Comparison of ENCODE assay signal across 1 cellular context in the genomic region with DNA sequence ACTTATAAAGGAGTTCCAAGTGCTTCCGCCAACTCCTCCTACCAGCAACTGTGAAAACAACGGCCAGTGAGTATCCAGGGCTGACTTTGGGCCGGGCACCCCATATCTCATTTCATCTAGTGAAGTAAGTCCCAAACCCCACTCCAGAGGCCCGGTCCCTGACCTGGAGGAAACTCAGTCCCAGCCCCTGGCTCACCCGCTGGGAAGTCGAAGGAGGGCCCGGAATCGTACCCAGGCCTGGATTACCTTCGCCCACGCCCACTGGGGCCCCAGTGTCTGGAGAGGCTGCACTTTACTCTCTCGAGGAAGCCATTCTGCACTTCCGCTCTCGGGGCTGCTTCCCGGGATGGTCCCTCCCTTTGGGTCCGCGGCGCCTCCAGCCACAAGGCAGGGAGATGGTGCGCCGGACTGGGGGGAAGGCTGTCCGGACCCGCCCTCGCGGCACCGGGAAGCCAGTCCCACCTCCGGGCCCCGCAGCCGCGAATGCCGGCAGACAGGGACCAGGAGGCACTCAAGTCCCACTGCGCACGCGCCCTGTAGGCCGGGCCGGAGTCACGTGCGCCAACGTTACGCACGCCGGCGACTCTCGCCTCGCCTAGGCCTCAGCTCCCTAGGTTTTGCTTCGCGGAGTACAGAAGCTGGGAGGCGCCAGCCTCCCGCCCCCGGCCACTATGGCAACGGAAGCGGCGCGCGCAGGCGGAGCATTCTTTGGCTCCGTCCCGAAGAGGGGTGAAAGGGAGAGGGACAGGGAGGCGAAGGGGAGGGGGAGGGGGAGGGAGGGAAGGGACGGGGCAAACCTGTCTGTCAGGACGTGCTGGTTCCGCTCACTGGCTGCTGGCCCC.
A peak's percentile ranks its signal among the peaks of the same experiment; 100 is the strongest.
TF ChIP-seq lines count a peak whose summit lies in the region.

A gene with protein sequence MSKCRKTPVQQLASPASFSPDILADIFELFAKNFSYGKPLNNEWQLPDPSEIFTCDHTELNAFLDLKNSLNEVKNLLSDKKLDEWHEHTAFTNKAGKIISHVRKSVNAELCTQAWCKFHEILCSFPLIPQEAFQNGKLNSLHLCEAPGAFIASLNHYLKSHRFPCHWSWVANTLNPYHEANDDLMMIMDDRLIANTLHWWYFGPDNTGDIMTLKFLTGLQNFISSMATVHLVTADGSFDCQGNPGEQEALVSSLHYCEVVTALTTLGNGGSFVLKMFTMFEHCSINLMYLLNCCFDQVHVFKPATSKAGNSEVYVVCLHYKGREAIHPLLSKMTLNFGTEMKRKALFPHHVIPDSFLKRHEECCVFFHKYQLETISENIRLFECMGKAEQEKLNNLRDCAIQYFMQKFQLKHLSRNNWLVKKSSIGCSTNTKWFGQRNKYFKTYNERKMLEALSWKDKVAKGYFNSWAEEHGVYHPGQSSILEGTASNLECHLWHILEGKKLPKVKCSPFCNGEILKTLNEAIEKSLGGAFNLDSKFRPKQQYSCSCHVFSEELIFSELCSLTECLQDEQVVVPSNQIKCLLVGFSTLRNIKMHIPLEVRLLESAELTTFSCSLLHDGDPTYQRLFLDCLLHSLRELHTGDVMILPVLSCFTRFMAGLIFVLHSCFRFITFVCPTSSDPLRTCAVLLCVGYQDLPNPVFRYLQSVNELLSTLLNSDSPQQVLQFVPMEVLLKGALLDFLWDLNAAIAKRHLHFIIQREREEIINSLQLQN (minus strand): TSS at position 513 of the 842 bp plus-strand sequence. CDS start 3,482 bp downstream, outside the sequence.

TF ChIP-seq in HepG2, 621 proteins besides CTCF, POLR2A, EP300 and RAD21 (continued from another document and continues in another):
- TF ChIP-seq ZFX (CRISPR knock-in tag; IDR thresholded peaks at IDR 0.05; ENCODE audit: low read depth) (peak; percentile 99), NFYB (CRISPR knock-in tag; IDR thresholded peaks at IDR 0.05) (peak; percentile 28; the same call in 1 of the 2 replicates), SIX1 (CRISPR knock-in tag; IDR thresholded peaks at IDR 0.05; ENCODE audit: borderline replicate concordance) (no peak), TOPORS (CRISPR knock-in tag; IDR thresholded peaks at IDR 0.05) (peak; percentile 85; the same call in 1 of the 2 replicates), ERF (CRISPR knock-in tag; IDR thresholded peaks at IDR 0.05) (peak; percentile 95), ZNF841 (CRISPR knock-in tag; IDR thresholded peaks at IDR 0.05; ENCODE audit: borderline replicate concordance) (no peak), ZKSCAN1 (IDR thresholded peaks at IDR 0.05; ENCODE audit: low read length) (no peak), HMGA1 (CRISPR knock-in tag; conservative IDR thresholded peaks at IDR 0.05) (no peak), IKZF1 (IDR thresholded peaks at IDR 0.05) (no peak), PCBP1 (IDR thresholded peaks at IDR 0.05; ENCODE audit: borderline replicate concordance, low read depth, low read length) (peak; percentile 94)
- TF ChIP-seq, protein P1, sequence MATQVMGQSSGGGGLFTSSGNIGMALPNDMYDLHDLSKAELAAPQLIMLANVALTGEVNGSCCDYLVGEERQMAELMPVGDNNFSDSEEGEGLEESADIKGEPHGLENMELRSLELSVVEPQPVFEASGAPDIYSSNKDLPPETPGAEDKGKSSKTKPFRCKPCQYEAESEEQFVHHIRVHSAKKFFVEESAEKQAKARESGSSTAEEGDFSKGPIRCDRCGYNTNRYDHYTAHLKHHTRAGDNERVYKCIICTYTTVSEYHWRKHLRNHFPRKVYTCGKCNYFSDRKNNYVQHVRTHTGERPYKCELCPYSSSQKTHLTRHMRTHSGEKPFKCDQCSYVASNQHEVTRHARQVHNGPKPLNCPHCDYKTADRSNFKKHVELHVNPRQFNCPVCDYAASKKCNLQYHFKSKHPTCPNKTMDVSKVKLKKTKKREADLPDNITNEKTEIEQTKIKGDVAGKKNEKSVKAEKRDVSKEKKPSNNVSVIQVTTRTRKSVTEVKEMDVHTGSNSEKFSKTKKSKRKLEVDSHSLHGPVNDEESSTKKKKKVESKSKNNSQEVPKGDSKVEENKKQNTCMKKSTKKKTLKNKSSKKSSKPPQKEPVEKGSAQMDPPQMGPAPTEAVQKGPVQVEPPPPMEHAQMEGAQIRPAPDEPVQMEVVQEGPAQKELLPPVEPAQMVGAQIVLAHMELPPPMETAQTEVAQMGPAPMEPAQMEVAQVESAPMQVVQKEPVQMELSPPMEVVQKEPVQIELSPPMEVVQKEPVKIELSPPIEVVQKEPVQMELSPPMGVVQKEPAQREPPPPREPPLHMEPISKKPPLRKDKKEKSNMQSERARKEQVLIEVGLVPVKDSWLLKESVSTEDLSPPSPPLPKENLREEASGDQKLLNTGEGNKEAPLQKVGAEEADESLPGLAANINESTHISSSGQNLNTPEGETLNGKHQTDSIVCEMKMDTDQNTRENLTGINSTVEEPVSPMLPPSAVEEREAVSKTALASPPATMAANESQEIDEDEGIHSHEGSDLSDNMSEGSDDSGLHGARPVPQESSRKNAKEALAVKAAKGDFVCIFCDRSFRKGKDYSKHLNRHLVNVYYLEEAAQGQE (IDR thresholded peaks at IDR 0.05; ENCODE audit: borderline replicate concordance in 1 of 2, low read depth in 1 of 2, low read length in 2 of 2): 0 out of 4 replicates have a peak, but pooled peaks of 1 of the 2 experiments have one; percentile 52
- TF ChIP-seq, protein P2, sequence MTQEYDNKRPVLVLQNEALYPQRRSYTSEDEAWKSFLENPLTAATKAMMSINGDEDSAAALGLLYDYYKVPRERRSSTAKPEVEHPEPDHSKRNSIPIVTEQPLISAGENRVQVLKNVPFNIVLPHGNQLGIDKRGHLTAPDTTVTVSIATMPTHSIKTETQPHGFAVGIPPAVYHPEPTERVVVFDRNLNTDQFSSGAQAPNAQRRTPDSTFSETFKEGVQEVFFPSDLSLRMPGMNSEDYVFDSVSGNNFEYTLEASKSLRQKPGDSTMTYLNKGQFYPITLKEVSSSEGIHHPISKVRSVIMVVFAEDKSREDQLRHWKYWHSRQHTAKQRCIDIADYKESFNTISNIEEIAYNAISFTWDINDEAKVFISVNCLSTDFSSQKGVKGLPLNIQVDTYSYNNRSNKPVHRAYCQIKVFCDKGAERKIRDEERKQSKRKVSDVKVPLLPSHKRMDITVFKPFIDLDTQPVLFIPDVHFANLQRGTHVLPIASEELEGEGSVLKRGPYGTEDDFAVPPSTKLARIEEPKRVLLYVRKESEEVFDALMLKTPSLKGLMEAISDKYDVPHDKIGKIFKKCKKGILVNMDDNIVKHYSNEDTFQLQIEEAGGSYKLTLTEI (CRISPR knock-in tag; conservative IDR thresholded peaks at IDR 0.05): no peak
- TF ChIP-seq, protein P3, sequence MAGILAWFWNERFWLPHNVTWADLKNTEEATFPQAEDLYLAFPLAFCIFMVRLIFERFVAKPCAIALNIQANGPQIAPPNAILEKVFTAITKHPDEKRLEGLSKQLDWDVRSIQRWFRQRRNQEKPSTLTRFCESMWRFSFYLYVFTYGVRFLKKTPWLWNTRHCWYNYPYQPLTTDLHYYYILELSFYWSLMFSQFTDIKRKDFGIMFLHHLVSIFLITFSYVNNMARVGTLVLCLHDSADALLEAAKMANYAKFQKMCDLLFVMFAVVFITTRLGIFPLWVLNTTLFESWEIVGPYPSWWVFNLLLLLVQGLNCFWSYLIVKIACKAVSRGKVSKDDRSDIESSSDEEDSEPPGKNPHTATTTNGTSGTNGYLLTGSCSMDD (CRISPR knock-in tag; IDR thresholded peaks at IDR 0.05): peak; percentile 96; the same call in 1 of the 2 replicates
- TF ChIP-seq, protein P4, sequence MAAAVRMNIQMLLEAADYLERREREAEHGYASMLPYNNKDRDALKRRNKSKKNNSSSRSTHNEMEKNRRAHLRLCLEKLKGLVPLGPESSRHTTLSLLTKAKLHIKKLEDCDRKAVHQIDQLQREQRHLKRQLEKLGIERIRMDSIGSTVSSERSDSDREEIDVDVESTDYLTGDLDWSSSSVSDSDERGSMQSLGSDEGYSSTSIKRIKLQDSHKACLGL (CRISPR knock-in tag; IDR thresholded peaks at IDR 0.05): peak; percentile 96; the same call in 1 of the 2 replicates
- TF ChIP-seq, protein P5, sequence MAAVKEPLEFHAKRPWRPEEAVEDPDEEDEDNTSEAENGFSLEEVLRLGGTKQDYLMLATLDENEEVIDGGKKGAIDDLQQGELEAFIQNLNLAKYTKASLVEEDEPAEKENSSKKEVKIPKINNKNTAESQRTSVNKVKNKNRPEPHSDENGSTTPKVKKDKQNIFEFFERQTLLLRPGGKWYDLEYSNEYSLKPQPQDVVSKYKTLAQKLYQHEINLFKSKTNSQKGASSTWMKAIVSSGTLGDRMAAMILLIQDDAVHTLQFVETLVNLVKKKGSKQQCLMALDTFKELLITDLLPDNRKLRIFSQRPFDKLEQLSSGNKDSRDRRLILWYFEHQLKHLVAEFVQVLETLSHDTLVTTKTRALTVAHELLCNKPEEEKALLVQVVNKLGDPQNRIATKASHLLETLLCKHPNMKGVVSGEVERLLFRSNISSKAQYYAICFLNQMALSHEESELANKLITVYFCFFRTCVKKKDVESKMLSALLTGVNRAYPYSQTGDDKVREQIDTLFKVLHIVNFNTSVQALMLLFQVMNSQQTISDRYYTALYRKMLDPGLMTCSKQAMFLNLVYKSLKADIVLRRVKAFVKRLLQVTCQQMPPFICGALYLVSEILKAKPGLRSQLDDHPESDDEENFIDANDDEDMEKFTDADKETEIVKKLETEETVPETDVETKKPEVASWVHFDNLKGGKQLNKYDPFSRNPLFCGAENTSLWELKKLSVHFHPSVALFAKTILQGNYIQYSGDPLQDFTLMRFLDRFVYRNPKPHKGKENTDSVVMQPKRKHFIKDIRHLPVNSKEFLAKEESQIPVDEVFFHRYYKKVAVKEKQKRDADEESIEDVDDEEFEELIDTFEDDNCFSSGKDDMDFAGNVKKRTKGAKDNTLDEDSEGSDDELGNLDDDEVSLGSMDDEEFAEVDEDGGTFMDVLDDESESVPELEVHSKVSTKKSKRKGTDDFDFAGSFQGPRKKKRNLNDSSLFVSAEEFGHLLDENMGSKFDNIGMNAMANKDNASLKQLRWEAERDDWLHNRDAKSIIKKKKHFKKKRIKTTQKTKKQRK (IDR thresholded peaks at IDR 0.05; ENCODE audit: low read length): no peak
- TF ChIP-seq, protein P6, sequence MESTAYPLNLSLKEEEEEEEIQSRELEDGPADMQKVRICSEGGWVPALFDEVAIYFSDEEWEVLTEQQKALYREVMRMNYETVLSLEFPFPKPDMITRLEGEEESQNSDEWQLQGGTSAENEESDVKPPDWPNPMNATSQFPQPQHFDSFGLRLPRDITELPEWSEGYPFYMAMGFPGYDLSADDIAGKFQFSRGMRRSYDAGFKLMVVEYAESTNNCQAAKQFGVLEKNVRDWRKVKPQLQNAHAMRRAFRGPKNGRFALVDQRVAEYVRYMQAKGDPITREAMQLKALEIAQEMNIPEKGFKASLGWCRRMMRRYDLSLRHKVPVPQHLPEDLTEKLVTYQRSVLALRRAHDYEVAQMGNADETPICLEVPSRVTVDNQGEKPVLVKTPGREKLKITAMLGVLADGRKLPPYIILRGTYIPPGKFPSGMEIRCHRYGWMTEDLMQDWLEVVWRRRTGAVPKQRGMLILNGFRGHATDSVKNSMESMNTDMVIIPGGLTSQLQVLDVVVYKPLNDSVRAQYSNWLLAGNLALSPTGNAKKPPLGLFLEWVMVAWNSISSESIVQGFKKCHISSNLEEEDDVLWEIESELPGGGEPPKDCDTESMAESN (CRISPR knock-in tag; conservative IDR thresholded peaks at IDR 0.05): peak; percentile 99
- TF ChIP-seq, protein P7, sequence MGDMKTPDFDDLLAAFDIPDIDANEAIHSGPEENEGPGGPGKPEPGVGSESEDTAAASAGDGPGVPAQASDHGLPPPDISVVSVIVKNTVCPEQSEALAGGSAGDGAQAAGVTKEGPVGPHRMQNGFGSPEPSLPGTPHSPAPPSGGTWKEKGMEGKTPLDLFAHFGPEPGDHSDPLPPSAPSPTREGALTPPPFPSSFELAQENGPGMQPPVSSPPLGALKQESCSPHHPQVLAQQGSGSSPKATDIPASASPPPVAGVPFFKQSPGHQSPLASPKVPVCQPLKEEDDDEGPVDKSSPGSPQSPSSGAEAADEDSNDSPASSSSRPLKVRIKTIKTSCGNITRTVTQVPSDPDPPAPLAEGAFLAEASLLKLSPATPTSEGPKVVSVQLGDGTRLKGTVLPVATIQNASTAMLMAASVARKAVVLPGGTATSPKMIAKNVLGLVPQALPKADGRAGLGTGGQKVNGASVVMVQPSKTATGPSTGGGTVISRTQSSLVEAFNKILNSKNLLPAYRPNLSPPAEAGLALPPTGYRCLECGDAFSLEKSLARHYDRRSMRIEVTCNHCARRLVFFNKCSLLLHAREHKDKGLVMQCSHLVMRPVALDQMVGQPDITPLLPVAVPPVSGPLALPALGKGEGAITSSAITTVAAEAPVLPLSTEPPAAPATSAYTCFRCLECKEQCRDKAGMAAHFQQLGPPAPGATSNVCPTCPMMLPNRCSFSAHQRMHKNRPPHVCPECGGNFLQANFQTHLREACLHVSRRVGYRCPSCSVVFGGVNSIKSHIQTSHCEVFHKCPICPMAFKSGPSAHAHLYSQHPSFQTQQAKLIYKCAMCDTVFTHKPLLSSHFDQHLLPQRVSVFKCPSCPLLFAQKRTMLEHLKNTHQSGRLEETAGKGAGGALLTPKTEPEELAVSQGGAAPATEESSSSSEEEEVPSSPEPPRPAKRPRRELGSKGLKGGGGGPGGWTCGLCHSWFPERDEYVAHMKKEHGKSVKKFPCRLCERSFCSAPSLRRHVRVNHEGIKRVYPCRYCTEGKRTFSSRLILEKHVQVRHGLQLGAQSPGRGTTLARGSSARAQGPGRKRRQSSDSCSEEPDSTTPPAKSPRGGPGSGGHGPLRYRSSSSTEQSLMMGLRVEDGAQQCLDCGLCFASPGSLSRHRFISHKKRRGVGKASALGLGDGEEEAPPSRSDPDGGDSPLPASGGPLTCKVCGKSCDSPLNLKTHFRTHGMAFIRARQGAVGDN (CRISPR knock-in tag; IDR thresholded peaks at IDR 0.05): peak; percentile 99
- TF ChIP-seq, protein P8, sequence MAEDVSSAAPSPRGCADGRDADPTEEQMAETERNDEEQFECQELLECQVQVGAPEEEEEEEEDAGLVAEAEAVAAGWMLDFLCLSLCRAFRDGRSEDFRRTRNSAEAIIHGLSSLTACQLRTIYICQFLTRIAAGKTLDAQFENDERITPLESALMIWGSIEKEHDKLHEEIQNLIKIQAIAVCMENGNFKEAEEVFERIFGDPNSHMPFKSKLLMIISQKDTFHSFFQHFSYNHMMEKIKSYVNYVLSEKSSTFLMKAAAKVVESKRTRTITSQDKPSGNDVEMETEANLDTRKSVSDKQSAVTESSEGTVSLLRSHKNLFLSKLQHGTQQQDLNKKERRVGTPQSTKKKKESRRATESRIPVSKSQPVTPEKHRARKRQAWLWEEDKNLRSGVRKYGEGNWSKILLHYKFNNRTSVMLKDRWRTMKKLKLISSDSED (CRISPR knock-in tag; IDR thresholded peaks at IDR 0.05): no peak
- TF ChIP-seq, protein P9, sequence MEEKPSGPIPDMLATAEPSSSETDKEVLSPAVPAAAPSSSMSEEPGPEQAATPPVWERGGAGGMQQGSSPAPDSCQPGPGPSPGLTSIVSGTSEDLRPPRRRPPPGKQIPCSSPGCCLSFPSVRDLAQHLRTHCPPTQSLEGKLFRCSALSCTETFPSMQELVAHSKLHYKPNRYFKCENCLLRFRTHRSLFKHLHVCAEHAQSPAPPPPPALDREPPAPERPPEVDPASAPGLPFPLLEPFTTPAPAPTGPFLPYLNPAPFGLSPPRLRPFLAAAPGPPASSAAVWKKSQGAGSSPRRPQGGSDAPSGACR (CRISPR knock-in tag; IDR thresholded peaks at IDR 0.05): peak; percentile 88; the same call in 1 of the 2 replicates
- TF ChIP-seq, protein P10, sequence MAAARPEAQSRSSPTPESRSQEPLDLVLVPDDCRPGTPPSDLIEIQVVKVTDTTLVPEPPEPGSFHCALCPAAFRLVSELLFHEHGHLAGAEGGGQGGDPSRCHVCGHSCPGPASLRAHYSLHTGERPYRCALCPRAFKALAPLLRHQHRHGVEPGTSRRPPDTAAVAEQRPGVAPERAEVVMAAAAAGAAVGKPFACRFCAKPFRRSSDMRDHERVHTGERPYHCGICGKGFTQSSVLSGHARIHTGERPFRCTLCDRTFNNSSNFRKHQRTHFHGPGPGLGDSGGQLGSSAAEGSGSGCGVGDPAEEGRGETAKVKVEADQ (CRISPR knock-in tag; IDR thresholded peaks at IDR 0.05; ENCODE audit: borderline replicate concordance): peak; percentile 80; the same call in 1 of the 2 replicates
